ENCODE assay signal across 8 cellular contexts in genomic region chr16:18561727-18562314, GRCh38. TPM values are rescaled to one million over a fixed set of nuclear protein-coding genes. Genes with fewer than 3 reads are reported as not detected.
A peak's percentile ranks its signal among the peaks of the same experiment; 100 is the strongest.
DNase-seq lines count a peak whose midpoint lies in the region; ATAC-seq and TF ChIP-seq lines count a peak whose summit lies in the region.
"Not testable (repeated sequence)": the region's sequence is repeated elsewhere in the genome, so short reads cannot be mapped to it uniquely, and the experiment has no call there.

NOMO2 (minus strand) TSS chr16:18562097; CDS start chr16:18562040, 57 bp downstream.

- H3K27me3 ChIP-seq in GM23338 (ENCODE audit: insufficient read depth); ascending aorta: not testable (repeated sequence)

- CTCF ChIA-PET in activated B cell treated with CpG ODN at 0.5 μM for 24 hours (lab: Charles Lee) = not testable (repeated sequence)

- not testable (repeated sequence) for H3K4me1 ChIP-seq in ES-I3 (ENCODE audit: insufficient read depth, low read length); GM23338 (ENCODE audit: insufficient read depth); ascending aorta

- not testable (repeated sequence) for H3K27ac ChIP-seq in GM23338 (ENCODE audit: low read depth)
- H3K27ac ChIP-seq in ascending aorta = peak within 1 kb of the TSS; percentile 27 to 62

- not testable (repeated sequence) for H3K9me3 Mint-ChIP-seq in GM23338, activated B cell treated with CpG ODN at 0.5 μM for 24 hours

- intact Hi-C loops in activated B cell treated with CpG ODN at 0.5 μM for 24 hours (cut with micrococcal nuclease); ascending aorta (cut with DNase I); left ventricle myocardium superior (cut with micrococcal nuclease); posterior cingulate gyrus (cut with DNase I): not testable (repeated sequence)

- H3K9ac ChIP-seq in ES-I3 (ENCODE audit: low read depth, low read length) = peak within 1 kb of the TSS; percentile 53; the same call in 1 of the 2 replicates

- H3K27me3 Mint-ChIP-seq in GM23338 (ENCODE audit: insufficient read depth, low read depth, poor library complexity); activated B cell treated with CpG ODN at 0.5 μM for 24 hours: not testable (repeated sequence)

- H3K36me3 Mint-ChIP-seq in GM23338 (ENCODE audit: low read depth); activated B cell treated with CpG ODN at 0.5 μM for 24 hours (ENCODE audit: low read depth): not testable (repeated sequence)

- H3K79me2 ChIP-seq in GM23338 (replicated peaks; ENCODE audit: insufficient read depth) = peaks cover 14% of the 10 kb centered on the region

- DNase-seq in GM23338 (ENCODE audit: low spot score); HT1080 (ENCODE audit: low read depth): not testable (repeated sequence)
- DNase-seq in activated B cell treated with CpG ODN at 0.5 μM for 24 hours (peak; percentile 89), ascending aorta (ENCODE audit: low spot score in 2 of 2) (peak; percentile 75 to 94), left ventricle myocardium superior (peak; percentile 96), posterior cingulate gyrus (peak; percentile 78 to 98 (median 84))
- peak; percentile 36 for DNase-seq in stimulated activated naive CD4-positive, alpha-beta T cell treated with Interleukin-2 at 50 U/mL for 16 hours (lab: John Stamatoyannopoulos, UW)

- H3K4me3 ChIP-seq in GM23338 (peak within 1 kb of the TSS; percentile 51), ascending aorta (peak within 1 kb of the TSS; percentile 57 to 79)

- H3K36me3 ChIP-seq in ES-I3 (ENCODE audit: insufficient read depth, low read length); GM23338 (ENCODE audit: insufficient read depth); ascending aorta: not testable (repeated sequence)

- not testable (repeated sequence) for H3K9me3 ChIP-seq in ES-I3 (ENCODE audit: control insufficient read depth, insufficient read depth, low read length); ascending aorta

- H4K20me1 ChIP-seq in GM23338 (replicated peaks; ENCODE audit: insufficient read depth) = not testable (repeated sequence)

- H3K27ac Mint-ChIP-seq in GM23338, activated B cell treated with CpG ODN at 0.5 μM for 24 hours: not testable (repeated sequence)

- not testable (repeated sequence) for TF ChIP-seq CTCF in GM23338 (conservative IDR thresholded peaks at IDR 0.05; ENCODE audit: low read depth in 2 of 2); activated B cell treated with CpG ODN at 0.5 μM for 24 hours (IDR thresholded peaks at IDR 0.05); ascending aorta (IDR thresholded peaks at IDR 0.05)

- H3K4me2 ChIP-seq in GM23338 = peak within 1 kb of the TSS; percentile 74

- H3K4me3 Mint-ChIP-seq in GM23338 (peak within 1 kb of the TSS; percentile 62; the same call in 2 of the 3 replicates), activated B cell treated with CpG ODN at 0.5 μM for 24 hours (peak within 1 kb of the TSS; percentile 66)

- not testable (repeated sequence) for H3K4me1 Mint-ChIP-seq in GM23338, activated B cell treated with CpG ODN at 0.5 μM for 24 hours

- POLR2A ChIA-PET in activated B cell treated with CpG ODN at 0.5 μM for 24 hours (lab: Charles Lee) = interaction anchor here (0.7 kb wide), 1 partner anchor 646 kb away, joined by 3 read pairs; no protein-coding TSS in a partner anchor

- H3F3A ChIP-seq in GM23338 (replicated peaks; ENCODE audit: low read depth) = not testable (repeated sequence)

- not testable (repeated sequence) for H2AFZ ChIP-seq in GM23338

- not testable (repeated sequence) for H3K9me2 ChIP-seq in GM23338 (ENCODE audit: insufficient read depth)

- ATAC-seq in GM23338 (peak; percentile 96), activated B cell treated with CpG ODN at 0.5 μM for 24 hours (ENCODE audit: low read depth) (peak; percentile 96), left ventricle myocardium superior (peak; percentile 99)

TF ChIP-seq in GM23338, 12 proteins besides CTCF, POLR2A, EP300 and RAD21:
- TF ChIP-seq POLR2AphosphoS5 (IDR thresholded peaks at IDR 0.05; ENCODE audit: low read depth) = peak; percentile 41; the same call in 1 of the 2 replicates

RNA-seq across cellular contexts. Expression of gene NOMO2, which starts in this region (rescaled TPM):
- total RNA-seq in GM23338 (2014; rRNA removed; shearing (Covaris generic)) = 77.9 and 95.6 TPM in 2 replicates
- polyA plus RNA-seq in GM23338 (2016; fragmentation: Nextera tagmentation; extraction: Ambion mirVana) = 58.7 and 59.2 TPM in 2 replicates
- 96.3 and 101 TPM in 2 replicates for total RNA-seq in HT1080 (2014; rRNA removed; shearing (Covaris generic))
- 81.9 and 92.2 TPM in 2 replicates for polyA plus RNA-seq in HT1080 (2015; cell fraction: cytosol; rRNA removed)
- polyA plus RNA-seq in HT1080 (2015; cell fraction: nucleus; rRNA removed) = 245 and 284 TPM in 2 replicates
- total RNA-seq in activated B cell treated with CpG ODN at 0.5 μM for 24 hours = 40.3 and 43.2 TPM in 2 replicates
- 110 TPM for total RNA-seq in ascending aorta
- total RNA-seq in left ventricle myocardium superior = 180 TPM
